In the genomic region with DNA sequence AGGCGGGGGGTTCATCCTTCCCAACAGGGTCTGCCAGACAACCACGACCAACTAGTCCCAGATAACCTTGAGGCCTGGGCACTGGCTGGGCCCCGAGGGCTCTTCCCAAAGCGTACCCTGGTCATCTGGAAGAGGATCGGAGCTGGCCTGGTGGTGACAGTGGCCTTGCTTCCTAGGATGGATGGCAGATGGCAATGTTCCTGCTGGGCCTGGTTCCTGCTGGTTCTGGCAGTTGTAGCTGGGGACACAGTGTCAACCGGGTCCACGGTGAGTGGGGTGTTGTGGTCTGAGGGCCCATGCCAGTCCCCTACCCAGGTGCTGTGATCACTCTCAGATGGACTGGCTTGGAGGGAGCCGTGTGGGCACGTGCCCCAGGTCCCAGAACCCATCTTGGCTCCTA, we compare ENCODE assay signal across 1 cellular context.
TF ChIP-seq lines count a peak whose summit lies in the region.

No MANE protein-coding gene starts in this region.

TF ChIP-seq in H1, 55 proteins besides CTCF, POLR2A, EP300 and RAD21:
- no peak for TF ChIP-seq SIRT6 (IDR thresholded peaks at IDR 0.05; ENCODE audit: low read length)
- no peak for TF ChIP-seq CHD2 (IDR thresholded peaks at IDR 0.05; ENCODE audit: low read length)
- no peak for TF ChIP-seq SIN3A (conservative IDR thresholded peaks at IDR 0.05 in 1 of 2, IDR thresholded peaks at IDR 0.05 in 1 of 2; ENCODE audit: low read depth in 1 of 2, low read length in 2 of 2)
- TF ChIP-seq KDM5A (IDR thresholded peaks at IDR 0.05; ENCODE audit: low read length) = no peak
- no peak for TF ChIP-seq CEBPB (IDR thresholded peaks at IDR 0.05; ENCODE audit: low read depth, low read length)
- TF ChIP-seq CTBP2 (IDR thresholded peaks at IDR 0.05; ENCODE audit: borderline replicate concordance, insufficient read depth, insufficient read length, low read length) = no peak
- no peak for TF ChIP-seq SP2 (IDR thresholded peaks at IDR 0.05; ENCODE audit: low read length)
- TF ChIP-seq CHD1 (IDR thresholded peaks at IDR 0.05; ENCODE audit: low read depth, low read length) = no peak
- TF ChIP-seq, protein P1, sequence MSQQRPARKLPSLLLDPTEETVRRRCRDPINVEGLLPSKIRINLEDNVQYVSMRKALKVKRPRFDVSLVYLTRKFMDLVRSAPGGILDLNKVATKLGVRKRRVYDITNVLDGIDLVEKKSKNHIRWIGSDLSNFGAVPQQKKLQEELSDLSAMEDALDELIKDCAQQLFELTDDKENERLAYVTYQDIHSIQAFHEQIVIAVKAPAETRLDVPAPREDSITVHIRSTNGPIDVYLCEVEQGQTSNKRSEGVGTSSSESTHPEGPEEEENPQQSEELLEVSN (IDR thresholded peaks at IDR 0.05) = no peak
- no peak for TF ChIP-seq SIX5 (IDR thresholded peaks at IDR 0.05; ENCODE audit: low read depth, low read length)
- no peak for TF ChIP-seq KDM1A (IDR thresholded peaks at IDR 0.05; ENCODE audit: borderline replicate concordance, low read length)
- TF ChIP-seq RBBP5 (IDR thresholded peaks at IDR 0.05; ENCODE audit: borderline replicate concordance, low read depth, low read length) = no peak
- TF ChIP-seq HDAC2 (IDR thresholded peaks at IDR 0.05; ENCODE audit: borderline replicate concordance in 1 of 2, low read depth in 2 of 2, low read length in 2 of 2) = no peak
- TF ChIP-seq BACH1 (IDR thresholded peaks at IDR 0.05; ENCODE audit: low read length) = no peak
- TF ChIP-seq TAF7 (optimal IDR thresholded peaks at IDR 0.05; ENCODE audit: borderline replicate concordance, low read depth, low read length) = no peak
